8 cellular contexts compared by ENCODE assay signal in the genomic region with DNA sequence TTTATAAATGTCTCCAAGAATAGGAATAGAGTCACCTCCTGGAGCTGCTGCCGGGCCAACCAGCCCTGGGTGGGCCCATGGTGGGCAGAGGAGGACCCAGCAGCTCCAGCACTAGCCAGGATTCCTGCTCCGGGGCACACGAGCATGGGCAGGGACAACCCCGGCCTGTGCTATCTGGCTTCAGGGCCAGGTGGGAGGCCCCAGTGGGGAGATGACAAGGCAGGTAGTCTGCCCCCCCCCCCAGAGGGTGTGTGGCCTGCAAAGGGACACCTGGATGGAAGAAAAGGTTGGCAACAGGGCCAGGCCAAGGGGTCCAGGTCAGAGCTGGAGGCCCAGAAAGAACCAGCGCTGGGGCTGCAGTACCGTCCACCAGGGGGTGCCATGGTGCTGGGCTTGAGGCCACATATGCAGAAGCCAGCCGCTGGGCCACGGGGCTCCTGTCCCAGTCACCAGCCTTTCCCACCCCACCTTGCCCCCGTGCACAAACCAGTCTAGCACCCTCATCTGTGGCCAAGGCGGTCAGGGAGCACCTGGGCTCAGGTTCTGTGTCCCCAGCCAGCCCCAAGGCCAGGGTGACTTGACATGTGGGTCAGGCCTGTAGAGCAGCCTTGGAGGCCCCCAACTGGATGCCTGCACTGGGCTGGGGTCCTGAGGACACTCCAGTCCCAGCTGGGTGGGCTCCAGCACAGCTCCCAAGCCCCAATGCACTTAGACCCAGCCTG. TPM values are rescaled to one million over a fixed set of nuclear protein-coding genes. Genes with fewer than 3 reads are reported as not detected.
A peak's percentile ranks its signal among the peaks of the same experiment; 100 is the strongest.
DNase-seq lines count a peak whose midpoint lies in the region; ATAC-seq and TF ChIP-seq lines count a peak whose summit lies in the region.

No MANE protein-coding gene starts in this region.

- no peaks in the 10 kb centered on the region for H3K9me3 ChIP-seq in BLaER1
- no peaks in the 10 kb centered on the region for H3K9me3 ChIP-seq in Peyer's patch

- H3K36me3 ChIP-seq in BLaER1 (no peaks in the 10 kb centered on the region), Peyer's patch (no peaks in the 10 kb centered on the region)

- peak overlapping the region; percentile 43; the same call in 1 of the 2 replicates for H3K9ac ChIP-seq in BLaER1

- peak overlapping the region; percentile 59 for H3K4me3 Mint-ChIP-seq in activated T-helper 2 cell treated with anti-CD3 and anti-CD28 coated beads, Interferon-gamma antibody, Interleukin-2, Interleukin-4, amounts not matched to agents 10 μg/mL and 5 μg/mL and 100 μg/mL, durations not matched to agents 14 hours and 24 hours and 36 hours (ENCODE audit: low read depth)
- no peak overlapping the region for H3K4me3 Mint-ChIP-seq in neural crest cell
- peak overlapping the region; percentile 71 to 97 for H3K4me3 Mint-ChIP-seq in stimulated activated naive CD8-positive, alpha-beta T cell treated with anti-CD3 and anti-CD28 coated beads, Interleukin-15, amount 100 ng/mL, for 72 hours

- no peaks in the 10 kb centered on the region for H3K36me3 Mint-ChIP-seq in activated T-helper 2 cell treated with anti-CD3 and anti-CD28 coated beads, Interferon-gamma antibody, Interleukin-2, Interleukin-4, amounts not matched to agents 10 μg/mL and 5 μg/mL and 100 μg/mL, durations not matched to agents 14 hours and 24 hours and 36 hours (ENCODE audit: low read depth)
- no peaks in the 10 kb centered on the region for H3K36me3 Mint-ChIP-seq in neural crest cell (ENCODE audit: low read depth)

- DNase-seq in HFF-Myc (ENCODE audit: extremely low read depth, low read depth) (peak; percentile 33), Peyer's patch (peak; percentile 89 to 94 (median 90)), fibroblast of the aortic adventitia (ENCODE audit: low read depth) (peak; percentile 75), neural crest cell (ENCODE audit: low read depth, low spot score) (peak; percentile 81), NCI-H187 treated with DMSO at 0.1 percent for 48 hours (lab: John Stamatoyannopoulos, UW) (no peak)
- DNase-seq in activated T-helper 2 cell treated with anti-CD3 and anti-CD28 coated beads, Interferon-gamma antibody, Interleukin-2, Interleukin-4, amounts not matched to agents 10 μg/mL and 5 μg/mL and 100 μg/mL, durations not matched to agents 14 hours and 24 hours and 36 hours (ENCODE audit: low spot score), result peak; percentile 69
- DNase-seq in stimulated activated naive CD8-positive, alpha-beta T cell treated with anti-CD3 and anti-CD28 coated beads, Interleukin-15, amount 100 ng/mL, for 72 hours, result peak; percentile 84 to 85

- no peak for TF ChIP-seq POLR2A in Peyer's patch (IDR thresholded peaks at IDR 0.05)

- H3K27ac ChIP-seq in BLaER1 (no peak overlapping the region), Peyer's patch (peak overlapping the region; percentile 1 to 77 (median 64))

- peak; percentile 44 for ATAC-seq in stimulated activated naive CD8-positive, alpha-beta T cell treated with anti-CD3 and anti-CD28 coated beads, Interleukin-15, amount 100 ng/mL, for 72 hours

- no peak overlapping the region for H3K27ac Mint-ChIP-seq in activated T-helper 2 cell treated with anti-CD3 and anti-CD28 coated beads, Interferon-gamma antibody, Interleukin-2, Interleukin-4, amounts not matched to agents 10 μg/mL and 5 μg/mL and 100 μg/mL, durations not matched to agents 14 hours and 24 hours and 36 hours
- no peak overlapping the region for H3K27ac Mint-ChIP-seq in neural crest cell (ENCODE audit: unreplicated experiment)
- H3K27ac Mint-ChIP-seq in stimulated activated naive CD8-positive, alpha-beta T cell treated with anti-CD3 and anti-CD28 coated beads, Interleukin-15, amount 100 ng/mL, for 72 hours, result peak overlapping the region in 1 of 2 donors; percentile 90

- H3K4me3 ChIP-seq in BLaER1 (no peak overlapping the region), HFF-Myc (replicated peaks; ENCODE audit: low read depth, low read length) (no peak overlapping the region), Peyer's patch (peak overlapping the region in 1 of 4 donors; percentile 3), fibroblast of the aortic adventitia (ENCODE audit: low read depth, low read length) (peak overlapping the region; percentile 35)

- H3K27me3 ChIP-seq in BLaER1, result no peaks in the 10 kb centered on the region; the same call in 1 of the 2 replicates
- no peaks in the 10 kb centered on the region for H3K27me3 ChIP-seq in Peyer's patch

- intact Hi-C loops in activated T-helper 2 cell treated with anti-CD3 and anti-CD28 coated beads, Interferon-gamma antibody, Interleukin-2, Interleukin-4, amounts not matched to agents 10 μg/mL and 5 μg/mL and 100 μg/mL, durations not matched to agents 14 hours and 24 hours and 36 hours (cut with micrococcal nuclease), result loop anchor here (1.0 to 10.0 kb wide), 5 partner anchors 70 to 590 kb away; a partner anchor contains a TSS

- H3K27me3 Mint-ChIP-seq in activated T-helper 2 cell treated with anti-CD3 and anti-CD28 coated beads, Interferon-gamma antibody, Interleukin-2, Interleukin-4, amounts not matched to agents 10 μg/mL and 5 μg/mL and 100 μg/mL, durations not matched to agents 14 hours and 24 hours and 36 hours (ENCODE audit: low read depth), result no peaks in the 10 kb centered on the region
- H3K27me3 Mint-ChIP-seq in neural crest cell (ENCODE audit: low read depth), result no peaks in the 10 kb centered on the region
- H3K27me3 Mint-ChIP-seq in stimulated activated naive CD8-positive, alpha-beta T cell treated with anti-CD3 and anti-CD28 coated beads, Interleukin-15, amount 100 ng/mL, for 72 hours, result no peaks in the 10 kb centered on the region

- peak; percentile 90 for TF ChIP-seq CTCF in HFF-Myc (IDR thresholded peaks at IDR 0.05; ENCODE audit: low read depth, low read length, missing control alignments)
- TF ChIP-seq CTCF in Peyer's patch (IDR thresholded peaks at IDR 0.05), result peak; percentile 84 to 91 (median 89)
- TF ChIP-seq CTCF in fibroblast of the aortic adventitia (IDR thresholded peaks at IDR 0.05; ENCODE audit: insufficient read depth, low read length), result peak; percentile 90
- TF ChIP-seq CTCF in neural crest cell (conservative IDR thresholded peaks at IDR 0.05), result peak; percentile 88

- H3K4me1 ChIP-seq in BLaER1, result peaks cover 74% of the 10 kb centered on the region
- H3K4me1 ChIP-seq in Peyer's patch, result peaks cover 0 to 44% (median 21%) of the 10 kb centered on the region in 4 donors

- H3K4me2 ChIP-seq in BLaER1, result peak overlapping the region; percentile 71

- peaks cover 21% of the 10 kb centered on the region; the same call in 1 of the 2 replicates for H4K20me1 ChIP-seq in BLaER1

- no peaks in the 10 kb centered on the region for H3K9me3 Mint-ChIP-seq in activated T-helper 2 cell treated with anti-CD3 and anti-CD28 coated beads, Interferon-gamma antibody, Interleukin-2, Interleukin-4, amounts not matched to agents 10 μg/mL and 5 μg/mL and 100 μg/mL, durations not matched to agents 14 hours and 24 hours and 36 hours
- no peaks in the 10 kb centered on the region for H3K9me3 Mint-ChIP-seq in neural crest cell
- no peaks in the 10 kb centered on the region for H3K9me3 Mint-ChIP-seq in stimulated activated naive CD8-positive, alpha-beta T cell treated with anti-CD3 and anti-CD28 coated beads, Interleukin-15, amount 100 ng/mL, for 72 hours

- peaks cover 25% of the 10 kb centered on the region for H3K4me1 Mint-ChIP-seq in activated T-helper 2 cell treated with anti-CD3 and anti-CD28 coated beads, Interferon-gamma antibody, Interleukin-2, Interleukin-4, amounts not matched to agents 10 μg/mL and 5 μg/mL and 100 μg/mL, durations not matched to agents 14 hours and 24 hours and 36 hours (ENCODE audit: low read depth)
- peaks cover 7% of the 10 kb centered on the region for H3K4me1 Mint-ChIP-seq in neural crest cell
- peaks cover 76% of the 10 kb centered on the region for H3K4me1 Mint-ChIP-seq in stimulated activated naive CD8-positive, alpha-beta T cell treated with anti-CD3 and anti-CD28 coated beads, Interleukin-15, amount 100 ng/mL, for 72 hours

RNA-seq across cellular contexts. Expression of a gene that starts 3.5 kb away (rescaled TPM):
- total RNA-seq in Peyer's patch (1 to 10 TPM in 2 of 4 donors, not detected in 2; 1.6 to 1.7 TPM), fibroblast of the aortic adventitia (ENCODE audit: low replicate concordance) (under 0.01 and 0.33 TPM in 2 replicates), neural crest cell (not detected in 2 replicates)
- total RNA-seq in activated T-helper 2 cell treated with anti-CD3 and anti-CD28 coated beads, Interferon-gamma antibody, Interleukin-2, Interleukin-4, amounts not matched to agents 10 μg/mL and 5 μg/mL and 100 μg/mL, durations not matched to agents 14 hours and 24 hours and 36 hours, result 4.6 and 4.8 TPM in 2 replicates

RNA-seq across cellular contexts. Expression of a gene that starts 3.6 kb away (rescaled TPM):
- total RNA-seq in Peyer's patch, result 1 to 10 TPM in 3 of 4 donors, not detected in 1; 1.1 to 9.9 (median 1.3) TPM
- total RNA-seq in activated T-helper 2 cell treated with anti-CD3 and anti-CD28 coated beads, Interferon-gamma antibody, Interleukin-2, Interleukin-4, amounts not matched to agents 10 μg/mL and 5 μg/mL and 100 μg/mL, durations not matched to agents 14 hours and 24 hours and 36 hours, result 3.1 and 3.4 TPM in 2 replicates
- not detected in 2 replicates for total RNA-seq in fibroblast of the aortic adventitia (ENCODE audit: low replicate concordance)
- total RNA-seq in neural crest cell, result not detected in 2 replicates

RNA-seq across cellular contexts. Expression of a gene that starts 34.9 kb away (rescaled TPM):
- 10 to 100 TPM in 1 of 4 donors, 1 to 10 TPM in 3; 7.5 to 11.9 (median 8.4) TPM for total RNA-seq in Peyer's patch
- 0.23 and 0.25 TPM in 2 replicates for total RNA-seq in activated T-helper 2 cell treated with anti-CD3 and anti-CD28 coated beads, Interferon-gamma antibody, Interleukin-2, Interleukin-4, amounts not matched to agents 10 μg/mL and 5 μg/mL and 100 μg/mL, durations not matched to agents 14 hours and 24 hours and 36 hours
- not detected in 2 replicates for total RNA-seq in fibroblast of the aortic adventitia (ENCODE audit: low replicate concordance)
- 0.16 TPM in 1 of 2 replicates, not detected in the other for total RNA-seq in neural crest cell
